Comparison of ENCODE assay signal across 1 cellular context in genomic region chr6:27502508-27503435, GRCh38.
TF ChIP-seq lines count a peak whose summit lies in the region.

No MANE protein-coding gene starts in this region.

TF ChIP-seq in HepG2, 621 proteins besides CTCF, POLR2A, EP300 and RAD21 (continued from another document and continues in another):
- TF ChIP-seq THRA (CRISPR knock-in tag; IDR thresholded peaks at IDR 0.05; ENCODE audit: borderline replicate concordance) (no peak), SETDB1 (CRISPR knock-in tag; IDR thresholded peaks at IDR 0.05; ENCODE audit: borderline replicate concordance) (no peak), FOXP1 (IDR thresholded peaks at IDR 0.05) (no peak), FOXP1 (CRISPR knock-in tag; IDR thresholded peaks at IDR 0.05) (0 out of 2 replicates have a peak, but pooled peaks have one; percentile 24), ZNF24 (IDR thresholded peaks at IDR 0.05) (peak; percentile 94), SP140L (CRISPR knock-in tag; IDR thresholded peaks at IDR 0.05; ENCODE audit: borderline replicate concordance) (no peak), CREB3 (CRISPR knock-in tag; IDR thresholded peaks at IDR 0.05) (no peak), GATAD2A (CRISPR knock-in tag; IDR thresholded peaks at IDR 0.05) (peak; percentile 78), ZNF772 (CRISPR knock-in tag; IDR thresholded peaks at IDR 0.05) (no peak), REXO4 (CRISPR knock-in tag; IDR thresholded peaks at IDR 0.05; ENCODE audit: borderline replicate concordance) (no peak), KDM1A (CRISPR knock-in tag; IDR thresholded peaks at IDR 0.05) (peak; percentile 42; the same call in 1 of the 2 replicates), EHMT2 (IDR thresholded peaks at IDR 0.05; ENCODE audit: borderline replicate concordance, low read depth, low read length) (peak; percentile 36; the same call in 1 of the 2 replicates), ZNF30 (CRISPR knock-in tag; IDR thresholded peaks at IDR 0.05) (no peak), GATAD1 (CRISPR knock-in tag; IDR thresholded peaks at IDR 0.05) (no peak; the same call in 1 of the 2 replicates), HNRNPLL (IDR thresholded peaks at IDR 0.05; ENCODE audit: low read depth, low read length, poor library complexity, severe bottlenecking) (no peak), TBL1XR1 (IDR thresholded peaks at IDR 0.05; ENCODE audit: borderline replicate concordance, low read length, partially characterized antibody) (no peak), ZNF205 (CRISPR knock-in tag; IDR thresholded peaks at IDR 0.05) (no peak), NR2F1 (CRISPR knock-in tag; IDR thresholded peaks at IDR 0.05) (0 out of 4 replicates have a peak, but pooled peaks of 1 of the 2 experiments have one; percentile 26), ATF1 (CRISPR knock-in tag; IDR thresholded peaks at IDR 0.05) (0 out of 2 replicates have a peak, but pooled peaks have one; percentile 30), ZNF781 (CRISPR knock-in tag; IDR thresholded peaks at IDR 0.05; ENCODE audit: borderline replicate concordance, not compliant biosample characterization) (peak; percentile 28), HMGA1 (CRISPR knock-in tag; conservative IDR thresholded peaks at IDR 0.05) (no peak), LCORL (IDR thresholded peaks at IDR 0.05) (no peak), LCORL (CRISPR knock-in tag; IDR thresholded peaks at IDR 0.05) (peak; percentile 78), FIP1L1 (IDR thresholded peaks at IDR 0.05; ENCODE audit: borderline replicate concordance, insufficient read depth, low read depth, low read length) (no peak), PBX3 (CRISPR knock-in tag; IDR thresholded peaks at IDR 0.05; ENCODE audit: borderline replicate concordance) (no peak), HNF1B (CRISPR knock-in tag; IDR thresholded peaks at IDR 0.05) (peak; percentile 64), ZNF430 (CRISPR knock-in tag; IDR thresholded peaks at IDR 0.05) (peak; percentile 16; the same call in 1 of the 2 replicates), ZNF260 (CRISPR knock-in tag; IDR thresholded peaks at IDR 0.05; ENCODE audit: borderline replicate concordance, low read depth) (no peak), ZNF678 (CRISPR knock-in tag; IDR thresholded peaks at IDR 0.05) (no peak), JDP2 (CRISPR knock-in tag; IDR thresholded peaks at IDR 0.05; ENCODE audit: borderline replicate concordance) (no peak), HNRNPH1 (optimal IDR thresholded peaks at IDR 0.05; ENCODE audit: low read depth, low read length) (no peak), ZNF503 (CRISPR knock-in tag; IDR thresholded peaks at IDR 0.05) (no peak; the same call in 1 of the 2 replicates), NFATC3 (CRISPR knock-in tag; IDR thresholded peaks at IDR 0.05) (no peak), KLF9 (CRISPR knock-in tag; IDR thresholded peaks at IDR 0.05; ENCODE audit: low read depth) (peak; percentile 29; the same call in 1 of the 2 replicates), SRY (CRISPR knock-in tag; IDR thresholded peaks at IDR 0.05) (no peak), NFIB (CRISPR knock-in tag; IDR thresholded peaks at IDR 0.05; ENCODE audit: borderline replicate concordance) (no peak), KLF6 (CRISPR knock-in tag; IDR thresholded peaks at IDR 0.05) (0 out of 2 replicates have a peak, but pooled peaks have one; percentile 49), KLF16 (CRISPR knock-in tag; IDR thresholded peaks at IDR 0.05) (peak in 1 of 2 experiments; percentile 70; a peak in 1 of 4 replicates), ZNF766 (CRISPR knock-in tag; IDR thresholded peaks at IDR 0.05; ENCODE audit: borderline replicate concordance) (no peak), TIGD3 (CRISPR knock-in tag; IDR thresholded peaks at IDR 0.05; ENCODE audit: borderline replicate concordance) (0 out of 2 replicates have a peak, but pooled peaks have one; percentile 55), ISL2 (CRISPR knock-in tag; IDR thresholded peaks at IDR 0.05) (no peak), ZNF362 (CRISPR knock-in tag; IDR thresholded peaks at IDR 0.05; ENCODE audit: borderline replicate concordance) (peak; percentile 100), GLI4 (CRISPR knock-in tag; IDR thresholded peaks at IDR 0.05; ENCODE audit: borderline replicate concordance) (no peak), ZNF569 (CRISPR knock-in tag; IDR thresholded peaks at IDR 0.05; ENCODE audit: borderline replicate concordance) (no peak), SAP130 (CRISPR knock-in tag; IDR thresholded peaks at IDR 0.05; ENCODE audit: low read depth) (peak; percentile 66), ZSCAN21 (CRISPR knock-in tag; IDR thresholded peaks at IDR 0.05; ENCODE audit: borderline replicate concordance) (no peak), EEA1 (CRISPR knock-in tag; IDR thresholded peaks at IDR 0.05; ENCODE audit: borderline replicate concordance) (no peak), ZSCAN25 (CRISPR knock-in tag; IDR thresholded peaks at IDR 0.05) (peak; percentile 37; the same call in 1 of the 2 replicates), ELF4 (CRISPR knock-in tag; IDR thresholded peaks at IDR 0.05; ENCODE audit: borderline replicate concordance) (no peak), ZNF782 (CRISPR knock-in tag; IDR thresholded peaks at IDR 0.05; ENCODE audit: borderline replicate concordance) (0 out of 2 replicates have a peak, but pooled peaks have one; percentile 19), ZNF101 (CRISPR knock-in tag; IDR thresholded peaks at IDR 0.05; ENCODE audit: borderline replicate concordance, low read depth) (no peak), ZNF33A (CRISPR knock-in tag; IDR thresholded peaks at IDR 0.05; ENCODE audit: borderline replicate concordance) (no peak), ZBTB10 (CRISPR knock-in tag; IDR thresholded peaks at IDR 0.05; ENCODE audit: borderline replicate concordance) (no peak), IRF2 (CRISPR knock-in tag; IDR thresholded peaks at IDR 0.05) (peak; percentile 65), ZBED4 (CRISPR knock-in tag; IDR thresholded peaks at IDR 0.05; ENCODE audit: borderline replicate concordance) (no peak)
